Comparison of ENCODE assay signal across 12 cellular contexts in the genomic region with DNA sequence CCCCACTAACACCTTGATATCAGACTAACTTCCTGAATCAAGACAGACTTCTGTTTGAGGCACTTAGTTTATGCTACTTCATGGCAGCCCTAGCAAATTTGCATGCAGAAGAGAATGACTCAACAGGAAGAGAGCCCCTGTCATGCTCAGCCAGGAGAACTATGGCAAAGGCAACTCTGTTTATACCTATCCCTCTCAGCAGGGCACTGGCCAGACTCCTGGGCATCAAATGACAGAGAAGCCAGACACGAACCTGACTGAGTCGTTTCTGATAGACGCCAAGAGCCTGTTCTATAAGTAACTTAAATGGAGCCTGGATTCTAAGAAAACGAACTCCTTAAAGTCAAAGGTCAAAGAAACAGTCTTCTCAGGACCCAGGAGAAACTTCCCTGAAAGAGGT. TPM values are rescaled to one million over a fixed set of nuclear protein-coding genes. Genes with fewer than 3 reads are reported as not detected.
DNase-seq lines count a peak whose midpoint lies in the region; ATAC-seq and TF ChIP-seq lines count a peak whose summit lies in the region.
"Had no signal": no experiment of that assay in that cellular context is flagged by ENCODE, and none has a peak within 500 bp of the region (broad histone marks: within the 10 kb centered on the region; RNA-seq: fewer than 3 reads in every experiment).

No MANE protein-coding gene starts in this region.

- H2AFZ ChIP-seq in mammary epithelial cell (ENCODE audit: low read depth, low read length): no peak overlapping the region

- no peak for ATAC-seq in GM21717 (IDR thresholded peaks at IDR 0.05; ENCODE audit: unreplicated experiment)
- ATAC-seq: naive thymus-derived CD4-positive, alpha-beta T cell; right lobe of liver had no signal

- 62% methylated on average over 4 of the region's 4 CpGs for WGBS in mammary epithelial cell (ENCODE audit: low coverage, missing lambda C conversion rate)

- H3K9ac ChIP-seq in mammary epithelial cell (ENCODE audit: insufficient read depth, low read length): no peak overlapping the region

- H3K9me3 ChIP-seq in mammary epithelial cell (replicated peaks; ENCODE audit: insufficient read depth, low read length): no peaks in the 10 kb centered on the region
- H3K9me3 ChIP-seq: right lobe of liver had no signal

- peak; percentile 4 for DNase-seq in NCI-H146 (lab: John Stamatoyannopoulos, UW)
- no peak for DNase-seq in NCI-H146 treated with DMSO at 0.1 percent for 48 hours (lab: John Stamatoyannopoulos, UW; ENCODE audit: unreplicated experiment)
- DNase-seq in MV-4-11 (lab: John Stamatoyannopoulos, UW): peak; percentile 13
- peak; percentile 12 for DNase-seq in mammary epithelial cell
- DNase-seq in posterior vena cava (ENCODE audit: low spot score): peak; percentile 25
- no peak for DNase-seq in middle frontal gyrus (ENCODE audit: extremely low spot score, low spot score)
- no peak for DNase-seq in AG08395 (ENCODE audit: low spot score)
- DNase-seq: DMS79; naive thymus-derived CD4-positive, alpha-beta T cell; NCI-H524; right lobe of liver had no signal

- no peaks in the 10 kb centered on the region for H3K79me2 ChIP-seq in mammary epithelial cell (ENCODE audit: insufficient read depth, low read length)

- H3K36me3 ChIP-seq in mammary epithelial cell (ENCODE audit: insufficient read depth, low read length): no peaks in the 10 kb centered on the region
- H3K36me3 ChIP-seq: right lobe of liver had no signal

- BruUV-seq in mammary epithelial cell (replicated peaks; lab: Mats Ljungman, UMichigan): no TSS peak

- H3K27me3 ChIP-seq in mammary epithelial cell (ENCODE audit: insufficient read depth, low read length): no peaks in the 10 kb centered on the region
- H3K27me3 ChIP-seq: right lobe of liver had no signal

- H4K20me1 ChIP-seq in mammary epithelial cell (ENCODE audit: insufficient read depth, low read length): no peaks in the 10 kb centered on the region

- no peak overlapping the region for H3K27ac ChIP-seq in mammary epithelial cell (ENCODE audit: insufficient read depth, low read depth, low read length)
- H3K27ac ChIP-seq: right lobe of liver had no signal

- no peak overlapping the region for H3K4me2 ChIP-seq in mammary epithelial cell (ENCODE audit: insufficient read depth, low read depth, low read length)

- peaks cover 6% of the 10 kb centered on the region for H3K4me1 ChIP-seq in mammary epithelial cell (ENCODE audit: insufficient read depth, low read length)
- H3K4me1 ChIP-seq: right lobe of liver had no signal

- dilution Hi-C loops in mammary epithelial cell (cut with HindIII; ENCODE audit: low sequenced_read_pairs): no loop called here

- in situ Hi-C loops in mammary epithelial cell (cut with MboI; ENCODE audit: low sequenced_read_pairs in 2 of 2): no loop called here

- no peak for TF ChIP-seq CTCF in mammary epithelial cell (conservative IDR thresholded peaks at IDR 0.05 in 1 of 2, IDR thresholded peaks at IDR 0.05 in 1 of 2; ENCODE audit: extremely low read depth in 1 of 2, insufficient read depth in 1 of 2, low read depth in 1 of 2, low read length in 2 of 2)

- intact Hi-C loops in mammary epithelial cell (cut with micrococcal nuclease): no loop called here
- intact Hi-C loops in posterior vena cava (cut with DNase I): no loop called here

- CTCF ChIA-PET in mammary epithelial cell (lab: Charles Lee; ENCODE audit: low non-redundant PET): interaction anchor here (0.7 kb wide), 1 partner anchor 25 kb away, joined by 3 read pairs; no protein-coding TSS in a partner anchor

- no peak overlapping the region for H3K4me3 ChIP-seq in mammary epithelial cell (replicated peaks in 1 of 3; ENCODE audit: insufficient read depth in 1 of 3, low read depth in 2 of 3, low read length in 3 of 3)
- H3K4me3 ChIP-seq: right lobe of liver had no signal

RNA-seq across cellular contexts. Expression of a gene that starts 50.9 kb away (rescaled TPM):
- 10 to 100 TPM in 1 of 2 donors, 1 to 10 TPM in 1; 7.2 to 10.0 TPM for total RNA-seq in mammary epithelial cell
- polyA plus RNA-seq in mammary epithelial cell: 4.9 TPM
- polyA minus RNA-seq in mammary epithelial cell: 10.2 TPM
- total RNA-seq in posterior vena cava: 1 to 10 TPM; 7.1 to 8.4 TPM
- polyA plus RNA-seq: naive thymus-derived CD4-positive, alpha-beta T cell had no signal

Comparison
In these comparisons a context has a peak if more than half of its experiments do, and no peak if none do; other contexts are left out.
1. DNase-seq: peak in NCI-H146 (single experiment), MV-4-11 (single experiment), mammary epithelial cell (single experiment) and posterior vena cava (single experiment); none in NCI-H146 treated with DMSO at 0.1 percent for 48 hours (single experiment), middle frontal gyrus (single experiment) and AG08395 (single experiment).